In genomic region chr7:113996405-113996804, GRCh38 we compare ENCODE assay signal across 23 cellular contexts.
DNase-seq lines count a peak whose midpoint lies in the region; ATAC-seq, FAIRE-seq and TF ChIP-seq lines count a peak whose summit lies in the region.
"Had no signal": no experiment of that assay in that cellular context is flagged by ENCODE, and none has a peak within 500 bp of the region (broad histone marks: within the 10 kb centered on the region; RNA-seq: fewer than 3 reads in every experiment).

No MANE protein-coding gene starts in this region.

- H3K4me3 ChIP-seq in mesendoderm (ENCODE audit: low read length) (no peak overlapping the region), tibial nerve (no peak overlapping the region)
- H3K4me3 ChIP-seq: GM23248, MG63 had no signal

- H2BK15ac ChIP-seq in mesendoderm (replicated peaks; ENCODE audit: low read depth), result no peak overlapping the region

- H3K79me2 ChIP-seq in mesendoderm (ENCODE audit: control insufficient read depth, insufficient read depth, low read length), result no peaks in the 10 kb centered on the region

- H2AK5ac ChIP-seq in mesendoderm (ENCODE audit: low read length), result no peak overlapping the region

- no peak overlapping the region for H3K18ac ChIP-seq in mesendoderm (ENCODE audit: low read length)

- H3K27me3 ChIP-seq in mesendoderm (ENCODE audit: insufficient read depth, low read length, poor library complexity) (no peaks in the 10 kb centered on the region), tibial nerve (no peaks in the 10 kb centered on the region)
- H3K27me3 ChIP-seq: MG63 had no signal

- H3K4me1 ChIP-seq in mesendoderm (ENCODE audit: control insufficient read depth, low read depth, low read length) (no peaks in the 10 kb centered on the region), tibial nerve (no peaks in the 10 kb centered on the region)

- FAIRE-seq in endometrium (lab: Jason Lieb, UNC), result peak; percentile 99
- FAIRE-seq: GM12892 had no signal

- H3K56ac ChIP-seq in mesendoderm (ENCODE audit: low read length), result no peak overlapping the region

- H3K36me3 ChIP-seq in mesendoderm (ENCODE audit: control insufficient read depth, insufficient read depth, low read length) (no peaks in the 10 kb centered on the region), tibial nerve (no peaks in the 10 kb centered on the region)
- H3K36me3 ChIP-seq: MG63 had no signal

- no peak for TF ChIP-seq CTCF in tibial nerve (IDR thresholded peaks at IDR 0.05)

- no peak for TF ChIP-seq EP300 in tibial nerve (IDR thresholded peaks at IDR 0.05)

- DNase-seq in ACHN (peak; percentile 5), NCI-H226 (peak; percentile 9), mesendoderm (peak; percentile 19), cerebellar nuclear complex (lab: John Stamatoyannopoulos, UW) (no peak), tibial nerve (ENCODE audit: low spot score in 2 of 2) (no peak), iPS-NIHi11 (ENCODE audit: low spot score) (no peak)
- DNase-seq: COR-L47, DMS153, GDM1, GM23248, KBM-7, MG63, NCI-H1105, NCI-H1694 treated with DMSO at 0.1 percent for 48 hours, NCI-H510A, NCI-H82, Right ventricle myocardium superior had no signal

- H2BK120ac ChIP-seq in mesendoderm (ENCODE audit: low read depth, low read length), result no peak overlapping the region

- H3K23ac ChIP-seq in mesendoderm (ENCODE audit: low read length), result no peak overlapping the region

- H3K9me3 ChIP-seq in tibial nerve, result peaks cover 0 to 6% (median 0%) of the 10 kb centered on the region in 4 donors
- H3K9me3 ChIP-seq: MG63 had no signal

- H3K4ac ChIP-seq in mesendoderm (ENCODE audit: low read depth, low read length), result no peak overlapping the region

- no peak overlapping the region for H4K5ac ChIP-seq in mesendoderm (ENCODE audit: low read length)

- no peak overlapping the region for H3K9ac ChIP-seq in mesendoderm (ENCODE audit: low read length)
- H3K9ac ChIP-seq: GM23248 had no signal

- H3K27ac ChIP-seq in mesendoderm (ENCODE audit: low read depth, low read length) (no peak overlapping the region), tibial nerve (no peak overlapping the region)
- H3K27ac ChIP-seq: C4-2B, GM23248, HL-60 had no signal

- no peak overlapping the region for H2BK5ac ChIP-seq in mesendoderm (ENCODE audit: low read length)

- ATAC-seq in HG02798 (IDR thresholded peaks at IDR 0.05; ENCODE audit: poor library complexity, unreplicated experiment), result no peak
- ATAC-seq: SK-N-SH treated with all-trans-retinoic acid at 6 μM for 48 hours had no signal

- no peak overlapping the region for H3K4me2 ChIP-seq in mesendoderm (ENCODE audit: low read length)

- in situ Hi-C loops in ACHN (cut with HindIII; ENCODE audit: low pct_ligation_motif_present, low pct_unique_long_range_greater_than_20kb, low sequenced_read_pairs), result no loop called here

- no peak overlapping the region for H4K8ac ChIP-seq in mesendoderm (ENCODE audit: low read depth, low read length)

- no CpG with 5 or more reads among the region's 4 CpGs for WGBS in mesendoderm (ENCODE audit: extremely low coverage, insufficient coverage, low lambda C conversion rate)
- 79 to 84% methylated on average over 4 of the region's 4 CpGs for WGBS in tibial nerve, 2 donors

- TF ChIP-seq POLR2A in tibial nerve (IDR thresholded peaks at IDR 0.05), result no peak

- no peaks in the 10 kb centered on the region for H3K79me1 ChIP-seq in mesendoderm (ENCODE audit: low read length)

Comparison
In these comparisons a context has a peak if more than half of its experiments do, and no peak if none do; other contexts are left out.
1. DNase-seq: peak in ACHN (single experiment), NCI-H226 (single experiment) and mesendoderm (single experiment); none in cerebellar nuclear complex (0 of 2), tibial nerve (0 of 2) and iPS-NIHi11 (single experiment).